37 cellular contexts compared by ENCODE assay signal in genomic region chr6:36306365-36306764, GRCh38. TPM values are rescaled to one million over a fixed set of nuclear protein-coding genes. Genes with fewer than 3 reads are reported as not detected.
"Had no signal": no experiment of that assay in that cellular context is flagged by ENCODE, and none has a peak within 500 bp of the region (broad histone marks: within the 10 kb centered on the region; RNA-seq: fewer than 3 reads in every experiment).

No MANE protein-coding gene starts in this region.

- H3K9me3 ChIP-seq: colonic mucosa, gastrocnemius medialis, mucosa of descending colon, ovary, thyroid gland, vagina had no signal

- FAIRE-seq: kidney had no signal

- H3K4me1 ChIP-seq: colonic mucosa, gastrocnemius medialis, vagina had no signal

- H3K27ac Mint-ChIP-seq: dendritic cell treated with granulocyte-macrophage colony-stimulating factor and Interleukin-4, amounts not matched to agents 40 ng/mL and 50 ng/mL, for 4 days; endodermal cell; memory B cell; natural killer cell treated with Interleukin-12 subunit alpha and Interleukin-12 subunit beta and Interleukin-15 and Interleukin-18, amount 100 ng/mL, for 72 hours; stimulated activated effector memory CD8-positive, alpha-beta T cell treated with anti-CD3 and anti-CD28 coated beads, Interleukin-12 subunit alpha, Interleukin-12 subunit beta, amount 100 ng/mL, for 72 hours had no signal

- H3K36me3 Mint-ChIP-seq: memory B cell; naive B cell; natural killer cell treated with Interleukin-12 subunit alpha and Interleukin-12 subunit beta and Interleukin-15 and Interleukin-18, amount 100 ng/mL, for 72 hours; stimulated activated effector memory CD8-positive, alpha-beta T cell treated with anti-CD3 and anti-CD28 coated beads, Interleukin-12 subunit alpha, Interleukin-12 subunit beta, amount 100 ng/mL, for 72 hours had no signal

- H3K27me3 Mint-ChIP-seq: dendritic cell treated with granulocyte-macrophage colony-stimulating factor and Interleukin-4, amounts not matched to agents 40 ng/mL and 50 ng/mL, for 4 days had no signal

- H3K27me3 ChIP-seq: colonic mucosa, ovary, thyroid gland, vagina had no signal

- H3K36me3 ChIP-seq: colonic mucosa, gastrocnemius medialis, ovary, stomach, thyroid gland, vagina had no signal

- H3K4me3 ChIP-seq: colonic mucosa, gastrocnemius medialis, lung, mucosa of descending colon, ovary, smooth muscle cell, stomach, thyroid gland, vagina had no signal

- H3K27ac ChIP-seq: colonic mucosa, epithelial cell of prostate, gastrocnemius medialis, ovary, stomach, thyroid gland, vagina had no signal

- H3K9me3 Mint-ChIP-seq: naive B cell; natural killer cell treated with Interleukin-12 subunit alpha and Interleukin-12 subunit beta and Interleukin-15 and Interleukin-18, amount 100 ng/mL, for 72 hours; neural crest cell; stimulated activated effector memory CD8-positive, alpha-beta T cell treated with anti-CD3 and anti-CD28 coated beads, Interleukin-12 subunit alpha, Interleukin-12 subunit beta, amount 100 ng/mL, for 72 hours had no signal

- ATAC-seq: esophagus mucosa; gastrocnemius medialis; left lobe of liver; mucosa of descending colon; natural killer cell treated with Interleukin-12 subunit alpha and Interleukin-12 subunit beta and Interleukin-15 and Interleukin-18, amount 100 ng/mL, for 72 hours; sciatic nerve; stimulated activated effector memory CD8-positive, alpha-beta T cell treated with anti-CD3 and anti-CD28 coated beads, Interleukin-12 subunit alpha, Interleukin-12 subunit beta, amount 100 ng/mL, for 72 hours had no signal

- DNase-seq: colonic mucosa; effector CD8-positive, alpha-beta T cell; endodermal cell; foreskin fibroblast; gastrocnemius medialis; head of caudate nucleus; mucosa of descending colon; naive B cell; occipital lobe; ovary; posterior cingulate gyrus; retina; stimulated activated CD4-positive, alpha-beta T cell treated with anti-CD3 and anti-CD28 coated beads, Interleukin-12 subunit alpha, Interleukin-12 subunit beta, amount 100 ng/mL, for 4 hours; stimulated activated CD4-positive, alpha-beta T cell treated with anti-CD3 and anti-CD28 coated beads, Interleukin-1b, Interleukin-23, amount 100 ng/mL, for 48 hours; stimulated activated CD4-positive, alpha-beta T cell treated with anti-CD3 and anti-CD28 coated beads, Interleukin-4, amount 100 ng/mL, for 24 hours; stimulated activated naive CD4-positive, alpha-beta T cell treated with Interleukin-2 at 50 U/mL for 16 hours; stomach; thyroid gland; trophoblast cell had no signal

- H3K4me3 Mint-ChIP-seq: dendritic cell treated with granulocyte-macrophage colony-stimulating factor and Interleukin-4, amounts not matched to agents 40 ng/mL and 50 ng/mL, for 4 days; endodermal cell; memory B cell; naive B cell; natural killer cell treated with Interleukin-12 subunit alpha and Interleukin-12 subunit beta and Interleukin-15 and Interleukin-18, amount 100 ng/mL, for 72 hours; neural crest cell; stimulated activated effector memory CD8-positive, alpha-beta T cell treated with anti-CD3 and anti-CD28 coated beads, Interleukin-12 subunit alpha, Interleukin-12 subunit beta, amount 100 ng/mL, for 72 hours had no signal

- H3K4me2 ChIP-seq: smooth muscle cell had no signal

RNA-seq across cellular contexts. Expression of gene BNIP5, which starts 30.3 kb away (rescaled TPM):
- total RNA-seq: endodermal cell; esophagus mucosa; gastrocnemius medialis; glomerular endothelial cell; left lobe of liver; liver; natural killer cell treated with Interleukin-12 subunit alpha and Interleukin-12 subunit beta and Interleukin-15 and Interleukin-18, amount 100 ng/mL, for 72 hours; neural crest cell; occipital lobe; pulmonary artery endothelial cell; sciatic nerve; smooth muscle cell; subcutaneous adipose tissue; thyroid gland; ureter; vagina had no signal
- polyA plus RNA-seq: liver, smooth muscle cell had no signal

RNA-seq across cellular contexts. Expression of gene PNPLA1, which starts 36.5 kb away (rescaled TPM):
- total RNA-seq: endodermal cell, gastrocnemius medialis, glomerular endothelial cell, left lobe of liver, neural crest cell, occipital lobe, pulmonary artery endothelial cell, smooth muscle cell, subcutaneous adipose tissue, vagina had no signal
- polyA plus RNA-seq: smooth muscle cell had no signal
